Comparison of ENCODE assay signal across 1 cellular context in the genomic region with DNA sequence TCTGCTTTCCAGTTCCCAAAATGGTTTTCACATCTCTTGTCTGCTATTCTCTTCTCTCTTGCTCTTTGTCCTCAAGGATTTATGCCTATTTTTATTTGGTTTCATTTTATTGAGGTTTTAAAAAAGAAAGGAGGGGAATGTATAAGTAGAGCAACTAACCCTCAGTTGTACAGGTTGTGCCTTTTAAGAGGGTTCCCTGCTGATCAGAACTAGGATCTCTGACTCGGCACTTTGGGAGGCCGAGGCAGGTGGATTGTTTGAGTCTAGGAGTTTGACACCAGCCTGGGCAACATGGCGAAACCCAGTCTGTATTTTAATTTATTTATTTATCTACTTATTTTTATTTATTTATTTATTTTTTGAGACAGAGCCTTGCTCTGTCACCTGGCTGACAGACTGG.
TF ChIP-seq lines count a peak whose summit lies in the region.

No MANE protein-coding gene starts in this region.

TF ChIP-seq in WTC11, 78 proteins besides CTCF, POLR2A, EP300 and RAD21 (continued from another document):
- TF ChIP-seq, protein P1, sequence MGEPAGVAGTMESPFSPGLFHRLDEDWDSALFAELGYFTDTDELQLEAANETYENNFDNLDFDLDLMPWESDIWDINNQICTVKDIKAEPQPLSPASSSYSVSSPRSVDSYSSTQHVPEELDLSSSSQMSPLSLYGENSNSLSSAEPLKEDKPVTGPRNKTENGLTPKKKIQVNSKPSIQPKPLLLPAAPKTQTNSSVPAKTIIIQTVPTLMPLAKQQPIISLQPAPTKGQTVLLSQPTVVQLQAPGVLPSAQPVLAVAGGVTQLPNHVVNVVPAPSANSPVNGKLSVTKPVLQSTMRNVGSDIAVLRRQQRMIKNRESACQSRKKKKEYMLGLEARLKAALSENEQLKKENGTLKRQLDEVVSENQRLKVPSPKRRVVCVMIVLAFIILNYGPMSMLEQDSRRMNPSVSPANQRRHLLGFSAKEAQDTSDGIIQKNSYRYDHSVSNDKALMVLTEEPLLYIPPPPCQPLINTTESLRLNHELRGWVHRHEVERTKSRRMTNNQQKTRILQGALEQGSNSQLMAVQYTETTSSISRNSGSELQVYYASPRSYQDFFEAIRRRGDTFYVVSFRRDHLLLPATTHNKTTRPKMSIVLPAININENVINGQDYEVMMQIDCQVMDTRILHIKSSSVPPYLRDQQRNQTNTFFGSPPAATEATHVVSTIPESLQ (CRISPR knock-in tag; IDR thresholded peaks at IDR 0.05), result no peak
- TF ChIP-seq ZNF121 (CRISPR knock-in tag; IDR thresholded peaks at IDR 0.05) (no peak), FOXJ3 (CRISPR knock-in tag; IDR thresholded peaks at IDR 0.05; ENCODE audit: borderline replicate concordance) (no peak), GABPB1 (CRISPR knock-in tag; IDR thresholded peaks at IDR 0.05) (no peak)
- TF ChIP-seq, protein P2, sequence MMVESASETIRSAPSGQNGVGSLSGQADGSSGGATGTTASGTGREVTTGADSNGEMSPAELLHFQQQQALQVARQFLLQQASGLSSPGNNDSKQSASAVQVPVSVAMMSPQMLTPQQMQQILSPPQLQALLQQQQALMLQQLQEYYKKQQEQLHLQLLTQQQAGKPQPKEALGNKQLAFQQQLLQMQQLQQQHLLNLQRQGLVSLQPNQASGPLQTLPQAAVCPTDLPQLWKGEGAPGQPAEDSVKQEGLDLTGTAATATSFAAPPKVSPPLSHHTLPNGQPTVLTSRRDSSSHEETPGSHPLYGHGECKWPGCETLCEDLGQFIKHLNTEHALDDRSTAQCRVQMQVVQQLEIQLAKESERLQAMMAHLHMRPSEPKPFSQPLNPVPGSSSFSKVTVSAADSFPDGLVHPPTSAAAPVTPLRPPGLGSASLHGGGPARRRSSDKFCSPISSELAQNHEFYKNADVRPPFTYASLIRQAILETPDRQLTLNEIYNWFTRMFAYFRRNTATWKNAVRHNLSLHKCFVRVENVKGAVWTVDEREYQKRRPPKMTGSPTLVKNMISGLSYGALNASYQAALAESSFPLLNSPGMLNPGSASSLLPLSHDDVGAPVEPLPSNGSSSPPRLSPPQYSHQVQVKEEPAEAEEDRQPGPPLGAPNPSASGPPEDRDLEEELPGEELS (CRISPR knock-in tag; IDR thresholded peaks at IDR 0.05), result no peak
